Comparison of ENCODE assay signal across 8 cellular contexts in genomic region chr1:153355445-153356071, GRCh38. TPM values are rescaled to one million over a fixed set of nuclear protein-coding genes. Genes with fewer than 3 reads are reported as not detected.
DNase-seq lines count a peak whose midpoint lies in the region; ATAC-seq and TF ChIP-seq lines count a peak whose summit lies in the region.

No MANE protein-coding gene starts in this region.

- peak; percentile 22 to 56 (median 53) for TF ChIP-seq CTCF in gastrocnemius medialis (IDR thresholded peaks at IDR 0.05 in 4 of 5, conservative IDR thresholded peaks at IDR 0.05 in 1 of 5)

- DNase-seq in D341Med (ENCODE audit: low spot score) (peak; percentile 77), HEK293T (ENCODE audit: extremely low spot score) (peak; percentile 79), NCI-H526 treated with DMSO at 0.1 percent for 48 hours (lab: John Stamatoyannopoulos, UW) (peak; percentile 77), germinal center (ENCODE audit: low spot score) (peak; percentile 34), gastrocnemius medialis (peak; percentile 53 to 66), middle frontal gyrus (ENCODE audit: extremely low spot score, low spot score) (no peak)
- DNase-seq in activated CD8-positive, alpha-beta T cell treated with anti-CD3 and anti-CD28 coated beads, Interleukin-2, amount 10 ng/mL, durations not matched to agents 7 days and 5 days = peak; percentile 65

- H3K4me3 Mint-ChIP-seq in activated CD8-positive, alpha-beta T cell treated with anti-CD3 and anti-CD28 coated beads, Interleukin-2, amount 10 ng/mL, durations not matched to agents 7 days and 5 days = no peak overlapping the region

- ATAC-seq in activated CD8-positive, alpha-beta T cell treated with anti-CD3 and anti-CD28 coated beads, Interleukin-2, amount 10 ng/mL, durations not matched to agents 7 days and 5 days = peak; percentile 79
- peak; percentile 53 to 55 for ATAC-seq in gastrocnemius medialis
- ATAC-seq in HG02642 (IDR thresholded peaks at IDR 0.05; ENCODE audit: poor library complexity, unreplicated experiment) = no peak

- H3K27me3 ChIP-seq in gastrocnemius medialis = peaks cover 0 to 7% (median 4%) of the 10 kb centered on the region in 3 donors

- H3K36me3 Mint-ChIP-seq in activated CD8-positive, alpha-beta T cell treated with anti-CD3 and anti-CD28 coated beads, Interleukin-2, amount 10 ng/mL, durations not matched to agents 7 days and 5 days (ENCODE audit: low read depth) = no peaks in the 10 kb centered on the region

- TF ChIP-seq POLR2A in gastrocnemius medialis (IDR thresholded peaks at IDR 0.05) = no peak

- no peaks in the 10 kb centered on the region for H3K9me3 Mint-ChIP-seq in activated CD8-positive, alpha-beta T cell treated with anti-CD3 and anti-CD28 coated beads, Interleukin-2, amount 10 ng/mL, durations not matched to agents 7 days and 5 days (ENCODE audit: insufficient read depth)

- H3K9me3 ChIP-seq in gastrocnemius medialis = no peaks in the 10 kb centered on the region

- peaks cover 11% of the 10 kb centered on the region for H3K4me1 Mint-ChIP-seq in activated CD8-positive, alpha-beta T cell treated with anti-CD3 and anti-CD28 coated beads, Interleukin-2, amount 10 ng/mL, durations not matched to agents 7 days and 5 days (ENCODE audit: low read depth)

- no peaks in the 10 kb centered on the region for H3K36me3 ChIP-seq in gastrocnemius medialis

- intact Hi-C loops in gastrocnemius medialis (cut with DNase I; ENCODE audit: low total_unique reads) = loop anchor here (5.0 to 10.0 kb wide), 3 partner anchors 37 to 389 kb away; partner anchors contain the start of genes S100A2 and S100A8

- POLR2A ChIA-PET in HEK293T (lab: Yijun Ruan, JAX) = interaction anchor here (0.6 kb wide), 1 partner anchor 213 kb away, joined by 3 read pairs; no protein-coding TSS in a partner anchor
- POLR2A ChIA-PET in activated CD8-positive, alpha-beta T cell treated with anti-CD3 and anti-CD28 coated beads, Interleukin-2, amount 10 ng/mL, durations not matched to agents 7 days and 5 days (lab: Charles Lee) = no interaction called here

- in situ Hi-C loops in gastrocnemius medialis (cut with MboI; ENCODE audit: low sequenced_read_pairs in 4 of 4) = loop anchor here in 2 of 4 donors (10.0 to 25.0 kb wide), 3 partner anchors 139 to 657 kb away; partner anchors contain the start of gene INTS3 (in 1 of the 2)

- H3K27me3 Mint-ChIP-seq in activated CD8-positive, alpha-beta T cell treated with anti-CD3 and anti-CD28 coated beads, Interleukin-2, amount 10 ng/mL, durations not matched to agents 7 days and 5 days (ENCODE audit: low read depth) = peaks cover 19% of the 10 kb centered on the region

- H3K4me3 ChIP-seq in gastrocnemius medialis = no peak overlapping the region

- H3K27ac ChIP-seq in gastrocnemius medialis = no peak overlapping the region

- H3K27ac Mint-ChIP-seq in activated CD8-positive, alpha-beta T cell treated with anti-CD3 and anti-CD28 coated beads, Interleukin-2, amount 10 ng/mL, durations not matched to agents 7 days and 5 days = no peak overlapping the region

- CTCF ChIA-PET in HEK293T (lab: Yijun Ruan, JAX) = interaction anchor here (0.6 to 8.4 kb wide), 13 partner anchors 9 to 420 kb away, joined by 3 to 98 read pairs (median 4); partner anchors contain the start of gene S100A13
- CTCF ChIA-PET in activated CD8-positive, alpha-beta T cell treated with anti-CD3 and anti-CD28 coated beads, Interleukin-2, amount 10 ng/mL, durations not matched to agents 7 days and 5 days (lab: Charles Lee) = interaction anchor here (0.7 to 7.4 kb wide), 14 partner anchors 9 to 248 kb away, joined by 3 to 140 read pairs (median 6); no protein-coding TSS in a partner anchor

- peaks cover 5 to 16% of the 10 kb centered on the region in 2 donors for H3K4me1 ChIP-seq in gastrocnemius medialis

TF ChIP-seq in HEK293T, 16 proteins besides CTCF, POLR2A, EP300 and RAD21:
- TF ChIP-seq BHLHE40 (IDR thresholded peaks at IDR 0.05; ENCODE audit: borderline replicate concordance) (no peak), SUZ12 (IDR thresholded peaks at IDR 0.05) (no peak), TARDBP (IDR thresholded peaks at IDR 0.05) (no peak), ELF4 (IDR thresholded peaks at IDR 0.05) (no peak), FOXA1 (IDR thresholded peaks at IDR 0.05) (no peak), FOXM1 (IDR thresholded peaks at IDR 0.05; ENCODE audit: borderline replicate concordance) (no peak), SP1 (IDR thresholded peaks at IDR 0.05) (no peak), LEF1 (IDR thresholded peaks at IDR 0.05; ENCODE audit: borderline replicate concordance) (no peak), CTBP1 (IDR thresholded peaks at IDR 0.05; ENCODE audit: borderline replicate concordance) (no peak), ARNT (IDR thresholded peaks at IDR 0.05) (no peak), PKNOX1 (IDR thresholded peaks at IDR 0.05) (no peak), NFRKB (IDR thresholded peaks at IDR 0.05) (no peak), ZNF384 (IDR thresholded peaks at IDR 0.05) (no peak), HDGF (IDR thresholded peaks at IDR 0.05; ENCODE audit: borderline replicate concordance) (no peak), FOXK2 (IDR thresholded peaks at IDR 0.05) (no peak), L3MBTL2 (conservative IDR thresholded peaks at IDR 0.05) (no peak)

RNA-seq across cellular contexts. Expression of gene S100A9, which starts 2.1 kb away (rescaled TPM):
- not detected for total RNA-seq in activated CD8-positive, alpha-beta T cell treated with anti-CD3 and anti-CD28 coated beads, Interleukin-2, amount 10 ng/mL, durations not matched to agents 7 days and 5 days
- 100 to 1,000 TPM in 2 of 4 donors, 10 to 100 TPM in 2; 57.4 to 205 (median 87.1) TPM for total RNA-seq in gastrocnemius medialis

RNA-seq across cellular contexts. Expression of gene PGLYRP4, which starts 6.9 kb away (rescaled TPM):
- not detected for total RNA-seq in activated CD8-positive, alpha-beta T cell treated with anti-CD3 and anti-CD28 coated beads, Interleukin-2, amount 10 ng/mL, durations not matched to agents 7 days and 5 days
- total RNA-seq in gastrocnemius medialis = not detected

RNA-seq across cellular contexts. Expression of gene S100A12, which starts 19.9 kb away (rescaled TPM):
- total RNA-seq in activated CD8-positive, alpha-beta T cell treated with anti-CD3 and anti-CD28 coated beads, Interleukin-2, amount 10 ng/mL, durations not matched to agents 7 days and 5 days = not detected
- 1 to 10 TPM in 2 of 4 donors, not detected in 2; 2.2 to 2.9 TPM for total RNA-seq in gastrocnemius medialis

RNA-seq across cellular contexts. Expression of gene S100A8, which starts 35.3 kb away (rescaled TPM):
- not detected for total RNA-seq in activated CD8-positive, alpha-beta T cell treated with anti-CD3 and anti-CD28 coated beads, Interleukin-2, amount 10 ng/mL, durations not matched to agents 7 days and 5 days
- 10 to 100 TPM in 2 of 4 donors, 1 to 10 TPM in 2; 4.2 to 41.6 (median 12.5) TPM for total RNA-seq in gastrocnemius medialis

RNA-seq across cellular contexts. Expression of gene PGLYRP3, which starts 42.8 kb away (rescaled TPM):
- total RNA-seq in activated CD8-positive, alpha-beta T cell treated with anti-CD3 and anti-CD28 coated beads, Interleukin-2, amount 10 ng/mL, durations not matched to agents 7 days and 5 days = not detected
- not detected for total RNA-seq in gastrocnemius medialis

Comparison
In these comparisons a context has a peak if more than half of its experiments do, and no peak if none do; other contexts are left out.
1. RNA of gene S100A9, which starts 2.1 kb away (total RNA-seq): 57.4 to 205 TPM in gastrocnemius medialis; not detected in activated CD8-positive, alpha-beta T cell treated with anti-CD3 and anti-CD28 coated beads, Interleukin-2, amount 10 ng/mL, durations not matched to agents 7 days and 5 days; every median in the first group is over 10 times any median in the second.